ENCODE assay signal across 8 cellular contexts in genomic region chr6:57046332-57047256, GRCh38. TPM values are rescaled to one million over a fixed set of nuclear protein-coding genes. Genes with fewer than 3 reads are reported as not detected.
DNase-seq lines count a peak whose midpoint lies in the region; ATAC-seq and TF ChIP-seq lines count a peak whose summit lies in the region.
"Not testable (repeated sequence)": the region's sequence is repeated elsewhere in the genome, so short reads cannot be mapped to it uniquely, and the experiment has no call there.

Gene KIAA1586, plus strand, starts transcription at chr6:57046693. Its CDS starts 63 bp downstream, at chr6:57046756.

- peaks cover 15% of the 10 kb centered on the region for H3K36me3 ChIP-seq in lower lobe of right lung

- DNase-seq in CD14-positive monocyte (ENCODE audit: low spot score) (peak; percentile 55), NCI-H748 treated with DMSO at 0.1 percent for 48 hours (lab: John Stamatoyannopoulos, UW) (peak; percentile 90), dorsolateral prefrontal cortex (peak; percentile 81 to 97 (median 94)), lower lobe of right lung (peak; percentile 91)
- peak; percentile 87 to 89 for DNase-seq in activated CD4-positive, alpha-beta T cell treated with anti-CD3 and anti-CD28 coated beads, Interleukin-2, amount 50 U/mL, for 48 hours
- DNase-seq in stimulated activated CD4-positive, alpha-beta T cell treated with anti-CD3 and anti-CD28 coated beads, TNF-alpha, amount 100 ng/mL, for 1 hour (ENCODE audit: low read depth in 3 of 3, low spot score in 1 of 3): peak; percentile 28 to 62 (median 42)

- peak within 1 kb of the TSS; percentile 29 to 77 (median 61) for H3K4me3 ChIP-seq in dorsolateral prefrontal cortex
- H3K4me3 ChIP-seq in lower lobe of right lung: peak within 1 kb of the TSS; percentile 64

- ATAC-seq in GM19397 (IDR thresholded peaks at IDR 0.05; ENCODE audit: unreplicated experiment) (peak; percentile 92), HG03565 (IDR thresholded peaks at IDR 0.05; ENCODE audit: unreplicated experiment) (peak; percentile 89), lower lobe of right lung (peak; percentile 99)

- H3K4me3 Mint-ChIP-seq in CD14-positive monocyte: peak within 1 kb of the TSS; percentile 90 to 92

- intact Hi-C loops in CD14-positive monocyte (cut with micrococcal nuclease); lower lobe of right lung (cut with DNase I): not testable (repeated sequence)
- intact Hi-C loops in dorsolateral prefrontal cortex (cut with DNase I): loop anchor here (5.0 to 10.0 kb wide), 4 partner anchors 41 to 268 kb away; partner anchors contain the start of genes BEND6 (in 2 of the 2), BAG2 (in 1 of the 2) and PRIM2 (in 1 of the 2)

- not testable (repeated sequence) for H3K27me3 ChIP-seq in dorsolateral prefrontal cortex; lower lobe of right lung (ENCODE audit: low read depth)

- H3K27ac ChIP-seq in dorsolateral prefrontal cortex (peak within 1 kb of the TSS in 52 of 59 donors; percentile 0 to 86 (median 69)), lower lobe of right lung (peak within 1 kb of the TSS; percentile 73)

- H3K27ac Mint-ChIP-seq in CD14-positive monocyte: peak within 1 kb of the TSS in 6 of 7 donors; percentile 18 to 90 (median 76)

- peaks cover 24% of the 10 kb centered on the region in 2 donors for H3K36me3 Mint-ChIP-seq in CD14-positive monocyte

- peaks cover 21% of the 10 kb centered on the region for H3K4me1 Mint-ChIP-seq in CD14-positive monocyte

- TF ChIP-seq CTCF in CD14-positive monocyte (IDR thresholded peaks at IDR 0.05); lower lobe of right lung (IDR thresholded peaks at IDR 0.05): not testable (repeated sequence)
- TF ChIP-seq CTCF in dorsolateral prefrontal cortex (IDR thresholded peaks at IDR 0.05 in 54 of 56, conservative IDR thresholded peaks at IDR 0.05 in 2 of 56; ENCODE audit: low read depth in 1 of 56, partially characterized antibody in 56 of 56): peak in 37 of 56 donors; percentile 7 to 54 (median 33)

- H3K9me3 Mint-ChIP-seq in CD14-positive monocyte: not testable (repeated sequence)

- peaks cover 16% of the 10 kb centered on the region for H3K4me1 ChIP-seq in lower lobe of right lung

- H3K9me3 ChIP-seq in lower lobe of right lung: not testable (repeated sequence)

- peaks cover 10 to 15% (median 13%) of the 10 kb centered on the region in 3 donors for H3K27me3 Mint-ChIP-seq in CD14-positive monocyte (ENCODE audit: low read depth in 3 of 3)

RNA-seq across cellular contexts. Expression of gene KIAA1586, which starts in this region (rescaled TPM):
- 1 to 10 TPM; 4.4 to 5.0 TPM for polyA plus RNA-seq in CD14-positive monocyte
- total RNA-seq in dorsolateral prefrontal cortex (10 to 100 TPM; 16.4 to 36.5 (median 25.8) TPM), lower lobe of right lung (10.2 TPM)

Comparison
In these comparisons a context has a peak if more than half of its experiments do, and no peak if none do; other contexts are left out.
1. Peak in every context shown above with its lines: DNase-seq, ATAC-seq, H3K4me3 ChIP-seq and H3K27ac ChIP-seq.
2. DNase-seq: peak in every context shown above with its lines; median percentile 94 in dorsolateral prefrontal cortex; 91 in lower lobe of right lung; 90 in NCI-H748 treated with DMSO at 0.1 percent for 48 hours; 88 in activated CD4-positive, alpha-beta T cell treated with anti-CD3 and anti-CD28 coated beads, Interleukin-2, amount 50 U/mL, for 48 hours; 55 in CD14-positive monocyte; 42 in stimulated activated CD4-positive, alpha-beta T cell treated with anti-CD3 and anti-CD28 coated beads, TNF-alpha, amount 100 ng/mL, for 1 hour.